22 cellular contexts compared by ENCODE assay signal in the genomic region with DNA sequence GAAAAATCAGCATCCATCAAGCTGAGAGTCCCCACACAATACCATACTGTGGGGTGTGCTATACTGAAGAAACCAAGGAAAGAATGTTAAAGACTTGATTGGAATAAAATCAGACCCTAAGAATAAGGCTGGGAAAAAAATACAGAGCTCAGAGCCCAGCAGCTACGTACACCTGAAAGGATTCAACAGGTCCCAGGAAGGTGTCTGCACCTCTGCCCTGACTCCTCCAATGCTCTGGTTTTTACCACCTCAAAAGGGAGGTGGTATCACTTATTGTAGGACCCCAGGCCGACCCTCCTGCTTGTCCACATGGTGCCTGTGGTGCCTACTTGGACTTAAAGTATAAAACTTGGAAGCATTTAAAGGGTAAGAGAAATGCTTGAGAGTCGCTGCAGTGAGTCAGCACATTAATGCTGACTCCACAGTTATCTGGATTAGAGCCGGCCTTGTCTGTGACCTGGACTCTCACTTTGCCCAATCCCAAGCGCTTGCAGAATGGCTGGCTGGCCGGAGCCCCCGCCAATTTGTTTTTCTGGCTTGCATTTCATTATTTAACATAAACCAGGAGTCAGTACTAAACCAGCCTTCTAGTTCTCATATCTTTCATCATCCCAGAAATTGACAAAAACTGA.
A peak's percentile ranks its signal among the peaks of the same experiment; 100 is the strongest.
DNase-seq lines count a peak whose midpoint lies in the region; ATAC-seq and TF ChIP-seq lines count a peak whose summit lies in the region.
"Had no signal": no experiment of that assay in that cellular context is flagged by ENCODE, and none has a peak within 500 bp of the region (broad histone marks: within the 10 kb centered on the region; RNA-seq: fewer than 3 reads in every experiment).

No MANE protein-coding gene starts in this region.

- TF ChIP-seq CTCF in A673 (conservative IDR thresholded peaks at IDR 0.05; ENCODE audit: low read depth, low read length), result no peak

- POLR2A ChIA-PET in A673 (lab: Charles Lee; ENCODE audit: low non-redundant PET), result no interaction called here

- H3K27ac ChIP-seq in A673 (ENCODE audit: low read depth, low read length, poor library complexity, severe bottlenecking), result peak overlapping the region; percentile 3
- H3K27ac ChIP-seq: lower lobe of right lung, Peyer's patch, sigmoid colon, stomach, upper lobe of left lung had no signal

- no peak overlapping the region for H3K4me3 ChIP-seq in A673 (ENCODE audit: low read depth, low read length, poor library complexity, severe bottlenecking)
- no peak overlapping the region for H3K4me3 ChIP-seq in MG63
- H3K4me3 ChIP-seq: lower lobe of right lung, Peyer's patch, sigmoid colon, stomach, upper lobe of left lung had no signal

- CTCF ChIA-PET in A673 (lab: Charles Lee), result no interaction called here

- intact Hi-C loops in A673 (cut with micrococcal nuclease; ENCODE audit: unreplicated experiment), result no loop called here

- H3K4me1 ChIP-seq in A673 (ENCODE audit: insufficient read depth, low read length, poor library complexity, severe bottlenecking), result peaks cover 34% of the 10 kb centered on the region
- H3K4me1 ChIP-seq: Peyer's patch, sigmoid colon had no signal

- H3K27me3 ChIP-seq in A673 (replicated peaks; ENCODE audit: insufficient read depth, low read depth, low read length, poor library complexity) (no peaks in the 10 kb centered on the region), MG63 (no peaks in the 10 kb centered on the region)
- H3K27me3 ChIP-seq: Peyer's patch, sigmoid colon, stomach, upper lobe of left lung had no signal

- H3K36me3 ChIP-seq in A673 (ENCODE audit: insufficient read depth, low read length, poor library complexity, severe bottlenecking) (no peaks in the 10 kb centered on the region), MG63 (no peaks in the 10 kb centered on the region)
- H3K36me3 ChIP-seq: lower lobe of right lung, Peyer's patch, sigmoid colon, stomach, upper lobe of left lung had no signal

- ATAC-seq in left lobe of liver (peak; percentile 94), HG03439 (IDR thresholded peaks at IDR 0.05; ENCODE audit: unreplicated experiment) (no peak), GM21619 (IDR thresholded peaks at IDR 0.05; ENCODE audit: unreplicated experiment) (no peak)
- ATAC-seq: lower lobe of right lung had no signal

- DNase-seq in A673 (ENCODE audit: low spot score) (peak; percentile 25), MG63 (peak; percentile 54), cerebellum (ENCODE audit: low spot score) (peak; percentile 56), left lobe of liver (ENCODE audit: low spot score) (peak; percentile 78), COLO668 (lab: John Stamatoyannopoulos, UW; ENCODE audit: unreplicated experiment) (no peak)
- DNase-seq in stimulated activated CD4-positive, alpha-beta T cell treated with anti-CD3 and anti-CD28 coated beads, Interleukin-4, amount 100 ng/mL, for 1 hour, result no peak
- DNase-seq: activated gamma-delta T cell treated with Interleukin-2 at 50 U/mL for 16 hours; CD4-positive, alpha-beta memory T cell; cortex of kidney; Karpas-422; lower lobe of right lung; NCI-H1105; NCI-H526 treated with DMSO at 0.1 percent for 48 hours; occipital lobe; Peyer's patch; sigmoid colon; stimulated activated CD4-positive, alpha-beta T cell treated with anti-CD3 and anti-CD28 coated beads, Interleukin-2, amount 100 ng/mL, for 24 hours; stomach; SW 1271; upper lobe of left lung had no signal

- H3K9me3 ChIP-seq in A673 (ENCODE audit: low read depth, low read length, poor library complexity, severe bottlenecking), result no peaks in the 10 kb centered on the region
- H3K9me3 ChIP-seq in MG63, result no peaks in the 10 kb centered on the region
- H3K9me3 ChIP-seq: lower lobe of right lung, sigmoid colon, stomach, upper lobe of left lung had no signal

- BruUV-seq in A673 (replicated peaks; lab: Mats Ljungman, UMichigan), result no TSS peak

Comparison
In these comparisons a context has a peak if more than half of its experiments do, and no peak if none do; other contexts are left out.
1. DNase-seq: peak in A673 (single experiment), MG63 (single experiment), cerebellum (single experiment) and left lobe of liver (single experiment); none in COLO668 (single experiment) and stimulated activated CD4-positive, alpha-beta T cell treated with anti-CD3 and anti-CD28 coated beads, Interleukin-4, amount 100 ng/mL, for 1 hour (single experiment).